8 cellular contexts compared by ENCODE assay signal in the genomic region with DNA sequence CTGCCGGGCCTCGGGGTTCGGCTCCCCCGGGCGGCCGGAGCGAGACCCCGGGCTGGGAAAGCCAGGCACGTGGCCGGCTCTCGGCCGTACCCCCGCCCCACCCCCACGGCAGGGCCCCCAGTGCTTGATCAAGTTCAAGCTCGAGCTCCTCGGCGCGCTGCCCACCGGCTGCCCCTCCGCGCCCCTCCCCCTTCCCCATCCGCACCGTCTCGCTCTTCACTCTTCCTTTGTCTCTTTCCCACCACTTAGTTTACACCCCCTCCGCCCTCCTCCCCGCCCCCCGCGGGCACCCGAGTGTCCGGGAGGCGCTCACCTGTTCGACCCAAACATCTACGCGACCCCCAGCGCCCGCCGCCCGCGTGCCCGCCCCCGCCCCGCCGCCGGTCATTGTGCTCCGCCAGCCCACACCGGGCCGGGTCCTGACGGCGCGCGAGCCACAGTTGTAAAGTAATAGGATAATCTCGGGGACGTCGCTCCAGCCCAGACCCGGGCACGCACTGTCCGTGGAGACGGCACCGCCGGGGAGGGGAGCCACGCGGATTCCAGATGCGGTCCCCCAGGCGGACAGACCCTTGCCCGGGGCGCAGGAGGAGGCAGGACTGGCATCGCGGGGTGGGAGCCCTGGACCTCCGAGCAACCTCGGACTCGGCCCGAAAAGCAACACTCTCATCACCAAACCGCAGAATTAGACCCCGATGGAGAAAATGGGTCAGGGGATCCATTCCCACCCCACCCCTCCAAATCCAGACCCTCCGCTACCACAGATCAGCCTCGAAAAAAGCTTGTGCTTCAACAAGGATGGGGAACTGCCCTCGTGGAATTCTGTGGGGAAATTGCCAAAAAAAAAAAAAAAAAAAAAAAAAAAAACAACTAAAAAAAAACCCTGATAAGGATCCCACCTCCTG.
DNase-seq lines count a peak whose midpoint lies in the region; ATAC-seq and TF ChIP-seq lines count a peak whose summit lies in the region.

No MANE protein-coding gene starts in this region.

- TF ChIP-seq CTCF in LNCaP clone FGC (IDR thresholded peaks at IDR 0.05; ENCODE audit: control insufficient read depth, extremely low read depth, insufficient read depth) = no peak
- TF ChIP-seq CTCF in tibial nerve (IDR thresholded peaks at IDR 0.05) = no peak

- no peaks in the 10 kb centered on the region for H3K9me3 ChIP-seq in CD4-positive, CD25-positive, alpha-beta regulatory T cell (ENCODE audit: control insufficient read depth in 2 of 2, low read length in 2 of 2)
- H3K9me3 ChIP-seq in effector memory CD4-positive, alpha-beta T cell (ENCODE audit: control insufficient read depth, low read length) = no peaks in the 10 kb centered on the region
- H3K9me3 ChIP-seq in mucosa of stomach (ENCODE audit: control insufficient read depth, low read length) (no peaks in the 10 kb centered on the region), tibial nerve (no peaks in the 10 kb centered on the region)

- TF ChIP-seq EP300 in tibial nerve (IDR thresholded peaks at IDR 0.05) = no peak

- peaks cover 39% of the 10 kb centered on the region for H3K4me1 ChIP-seq in CD4-positive, CD25-positive, alpha-beta regulatory T cell (ENCODE audit: control insufficient read depth, insufficient read depth, low read length, poor library complexity, severe bottlenecking)
- H3K4me1 ChIP-seq in effector memory CD4-positive, alpha-beta T cell (ENCODE audit: control insufficient read depth, insufficient read depth, low read length, poor library complexity, severe bottlenecking) = peaks cover 21% of the 10 kb centered on the region
- H3K4me1 ChIP-seq in mucosa of stomach (ENCODE audit: control insufficient read depth, insufficient read depth, low read length) = peaks cover 45% of the 10 kb centered on the region
- peaks cover 0 to 48% (median 31%) of the 10 kb centered on the region in 4 donors for H3K4me1 ChIP-seq in tibial nerve

- no peaks in the 10 kb centered on the region for H3K27me3 Mint-ChIP-seq in CD4-positive, CD25-positive, alpha-beta regulatory T cell

- peaks cover 12 to 55% (median 31%) of the 10 kb centered on the region in 4 donors for H3K4me1 Mint-ChIP-seq in CD4-positive, CD25-positive, alpha-beta regulatory T cell

- H3K4me3 Mint-ChIP-seq in CD4-positive, CD25-positive, alpha-beta regulatory T cell = peak overlapping the region; percentile 89 to 97 (median 94)

- TF ChIP-seq POLR2A in tibial nerve (IDR thresholded peaks at IDR 0.05) = no peak

- peak in 2 of 3 donors; percentile 22 to 24 for DNase-seq in CD4-positive, CD25-positive, alpha-beta regulatory T cell
- DNase-seq in LNCaP clone FGC (ENCODE audit: low read depth) (no peak), tibial nerve (ENCODE audit: low spot score in 2 of 2) (no peak)
- DNase-seq in activated CD4-positive, alpha-beta T cell treated with anti-CD3 and anti-CD28 coated beads for 1 hour = peak; percentile 20
- DNase-seq in effector memory CD4-positive, alpha-beta T cell = peak in 2 of 3 donors; percentile 15 to 27

- WGBS in tibial nerve, 2 donors = 1 to 2% methylated on average over 32 to 61 of the region's 77 CpGs

- peak overlapping the region; percentile 84 to 94 (median 92) for H3K27ac Mint-ChIP-seq in CD4-positive, CD25-positive, alpha-beta regulatory T cell

- H3K9me3 Mint-ChIP-seq in CD4-positive, CD25-positive, alpha-beta regulatory T cell = no peaks in the 10 kb centered on the region

- peak overlapping the region; percentile 70 for H3K27ac ChIP-seq in CD4-positive, CD25-positive, alpha-beta regulatory T cell (ENCODE audit: insufficient read depth, low read length, poor library complexity, severe bottlenecking)
- peak overlapping the region; percentile 67 for H3K27ac ChIP-seq in effector memory CD4-positive, alpha-beta T cell (ENCODE audit: insufficient read depth, low read length, poor library complexity, severe bottlenecking)
- peak overlapping the region; percentile 66 to 93 (median 86) for H3K27ac ChIP-seq in tibial nerve

- H3K36me3 Mint-ChIP-seq in CD4-positive, CD25-positive, alpha-beta regulatory T cell = peaks cover 5% of the 10 kb centered on the region

- H3K36me3 ChIP-seq in CD4-positive, CD25-positive, alpha-beta regulatory T cell (ENCODE audit: control insufficient read depth, insufficient read depth, low read length) = no peaks in the 10 kb centered on the region
- peaks cover 6% of the 10 kb centered on the region for H3K36me3 ChIP-seq in effector memory CD4-positive, alpha-beta T cell (ENCODE audit: control insufficient read depth, insufficient read depth, low read length)
- no peaks in the 10 kb centered on the region for H3K36me3 ChIP-seq in mucosa of stomach (ENCODE audit: control insufficient read depth, insufficient read depth, low read length)
- H3K36me3 ChIP-seq in tibial nerve = no peaks in the 10 kb centered on the region

- no peak for ATAC-seq in CD4-positive, CD25-positive, alpha-beta regulatory T cell (ENCODE audit: low read depth in 2 of 2)
- ATAC-seq in HG03378 (IDR thresholded peaks at IDR 0.05; ENCODE audit: unreplicated experiment) (no peak), HG03039 (IDR thresholded peaks at IDR 0.05; ENCODE audit: unreplicated experiment) (no peak)

- peak overlapping the region; percentile 86 for H3K4me3 ChIP-seq in CD4-positive, CD25-positive, alpha-beta regulatory T cell (ENCODE audit: low read depth, low read length)
- H3K4me3 ChIP-seq in LNCaP clone FGC (ENCODE audit: low read depth, low read length) = peak overlapping the region; percentile 68
- peak overlapping the region; percentile 72 for H3K4me3 ChIP-seq in effector memory CD4-positive, alpha-beta T cell (ENCODE audit: insufficient read depth, low read depth, low read length, poor library complexity, severe bottlenecking)
- peak overlapping the region; percentile 41 for H3K4me3 ChIP-seq in mucosa of stomach (ENCODE audit: low read length)
- H3K4me3 ChIP-seq in tibial nerve = peak overlapping the region; percentile 52 to 83 (median 72)

- peak overlapping the region; percentile 72 for H3K9ac ChIP-seq in mucosa of stomach (ENCODE audit: low read length)

- H3K27me3 ChIP-seq in CD4-positive, CD25-positive, alpha-beta regulatory T cell (ENCODE audit: control insufficient read depth, insufficient read depth, low read length) = no peaks in the 10 kb centered on the region
- no peaks in the 10 kb centered on the region for H3K27me3 ChIP-seq in effector memory CD4-positive, alpha-beta T cell (replicated peaks; ENCODE audit: control insufficient read depth, insufficient read depth, low read length, poor library complexity, severe bottlenecking)
- H3K27me3 ChIP-seq in mucosa of stomach (ENCODE audit: control insufficient read depth, insufficient read depth, low read length) (no peaks in the 10 kb centered on the region), tibial nerve (no peaks in the 10 kb centered on the region)

Comparison
In these comparisons a context has a peak if more than half of its experiments do, and no peak if none do; other contexts are left out.
1. DNase-seq: peak in CD4-positive, CD25-positive, alpha-beta regulatory T cell (2 of 3), activated CD4-positive, alpha-beta T cell treated with anti-CD3 and anti-CD28 coated beads for 1 hour (single experiment) and effector memory CD4-positive, alpha-beta T cell (2 of 3); none in LNCaP clone FGC (single experiment) and tibial nerve (0 of 2).
2. Peak in every context shown above with its lines, with median percentiles within 50 percentile points of each other: H3K27ac ChIP-seq and H3K4me3 ChIP-seq.